ENCODE assay signal across 15 cellular contexts in the genomic region with DNA sequence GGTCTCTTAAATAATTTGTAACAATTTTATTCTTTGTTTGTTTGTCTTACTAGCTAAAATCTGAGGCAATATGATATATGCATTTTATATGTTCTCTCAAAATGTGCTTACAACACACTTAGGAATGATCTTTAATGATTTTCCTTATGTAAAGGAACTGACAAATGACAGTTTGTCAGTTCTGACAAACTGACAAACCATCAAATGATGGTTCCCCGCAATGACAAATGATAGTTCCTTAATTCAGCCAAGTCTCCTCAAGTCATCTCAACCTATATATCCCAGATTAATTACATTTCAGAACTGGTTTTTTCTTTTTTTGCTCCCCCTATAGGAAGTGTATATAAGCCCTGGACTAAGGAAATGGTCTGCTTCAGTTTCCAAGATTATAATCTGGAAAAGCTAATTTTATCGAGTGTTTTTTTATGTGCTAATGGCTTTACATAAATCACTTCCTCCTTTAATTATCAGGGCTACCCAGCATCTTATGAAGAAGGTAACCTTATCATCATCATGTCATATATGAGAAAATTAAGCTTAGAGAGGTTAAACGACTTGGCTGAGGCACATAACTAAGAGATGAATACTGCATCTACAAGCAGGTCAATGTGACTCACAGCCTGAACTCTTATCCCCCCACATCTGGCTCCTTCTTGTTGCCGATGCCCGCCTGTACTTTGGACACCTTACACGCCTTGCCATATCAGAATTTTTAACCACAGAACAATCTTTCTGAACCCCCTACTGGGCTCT.
"Had no signal": no experiment of that assay in that cellular context is flagged by ENCODE, and none has a peak within 500 bp of the region (broad histone marks: within the 10 kb centered on the region; RNA-seq: fewer than 3 reads in every experiment).

No MANE protein-coding gene starts in this region.

- H3K27ac ChIP-seq: esophagus muscularis mucosa, left lung, pancreas, upper lobe of right lung had no signal

- ATAC-seq: left lung; pancreas; stimulated activated naive CD8-positive, alpha-beta T cell treated with anti-CD3 and anti-CD28 coated beads, Interleukin-15, Interleukin-2, amounts not matched to agents 100 U/mL and 50 U/mL, for 24 hours; upper lobe of right lung had no signal

- DNase-seq: activated B cell treated with CpG ODN at 0.5 μM for 24 hours; activated CD4-positive, alpha-beta T cell treated with anti-CD3 and anti-CD28 coated beads, Interleukin-2, amount 10 ng/mL, durations not matched to agents 24 days and 14 days; activated CD8-positive, alpha-beta memory T cell treated with anti-CD3 and anti-CD28 coated beads for 24 hours; activated naive CD4-positive, alpha-beta T cell treated with anti-CD3 and anti-CD28 coated beads for 36 hours; dermis blood vessel endothelial cell; left lung; pancreas; stimulated activated CD4-positive, alpha-beta T cell treated with anti-CD3 and anti-CD28 coated beads, Interleukin-4, amount 100 ng/mL, for 1 hour; stimulated activated CD8-positive, alpha-beta memory T cell treated with anti-CD3 and anti-CD28 coated beads, Interleukin-4, amount 100 ng/mL, for 48 hours; stimulated activated naive CD8-positive, alpha-beta T cell treated with anti-CD3 and anti-CD28 coated beads, Interleukin-15, Interleukin-2, amounts not matched to agents 100 U/mL and 50 U/mL, for 24 hours; T-helper 9 cell; upper lobe of right lung had no signal

- H3K36me3 ChIP-seq: esophagus muscularis mucosa, left lung, pancreas, upper lobe of right lung had no signal

- FAIRE-seq: endometrium, islet of Langerhans, pancreas had no signal

- H3K9me3 ChIP-seq: esophagus muscularis mucosa, left lung, pancreas, upper lobe of right lung had no signal

- H3K27me3 ChIP-seq: left lung, pancreas, upper lobe of right lung had no signal

- H3K4me3 ChIP-seq: esophagus muscularis mucosa, left lung, pancreas, upper lobe of right lung had no signal

- H3K4me1 ChIP-seq: esophagus muscularis mucosa, left lung, pancreas, upper lobe of right lung had no signal
